ENCODE assay signal across 11 cellular contexts in genomic region chr1:76035053-76035452, GRCh38. TPM values are rescaled to one million over a fixed set of nuclear protein-coding genes. Genes with fewer than 3 reads are reported as not detected.
A peak's percentile ranks its signal among the peaks of the same experiment; 100 is the strongest.
DNase-seq lines count a peak whose midpoint lies in the region; ATAC-seq, FAIRE-seq and TF ChIP-seq lines count a peak whose summit lies in the region.
"Had no signal": no experiment of that assay in that cellular context is flagged by ENCODE, and none has a peak within 500 bp of the region (broad histone marks: within the 10 kb centered on the region; RNA-seq: fewer than 3 reads in every experiment).

No MANE protein-coding gene starts in this region.

- POLR2A ChIA-PET in OCI-LY7 (lab: Charles Lee): no interaction called here

- no peak for TF ChIP-seq POLR2A in stomach (IDR thresholded peaks at IDR 0.05)

- FAIRE-seq in small intestine (lab: Jason Lieb, UNC): no peak
- FAIRE-seq: colon had no signal

- no peaks in the 10 kb centered on the region for H4K20me1 ChIP-seq in OCI-LY7 (ENCODE audit: insufficient read depth, low read length)

- H3K4me2 ChIP-seq in OCI-LY7 (ENCODE audit: low read length): no peak overlapping the region

- H3K27ac ChIP-seq in OCI-LY7 (ENCODE audit: low read depth, low read length, poor library complexity, severe bottlenecking): no peak overlapping the region
- H3K27ac ChIP-seq in small intestine (ENCODE audit: low read depth in 1 of 2, low read length in 1 of 2): no peak overlapping the region
- H3K27ac ChIP-seq in stomach: no peak overlapping the region

- TF ChIP-seq CTCF in OCI-LY7 (conservative IDR thresholded peaks at IDR 0.05; ENCODE audit: low read length): 0 out of 2 replicates have a peak, but pooled peaks have one; percentile 28
- TF ChIP-seq CTCF in fibroblast of mammary gland (conservative IDR thresholded peaks at IDR 0.05; ENCODE audit: control insufficient read depth, insufficient read depth, low read depth, low read length): peak; percentile 33
- TF ChIP-seq CTCF in stomach (IDR thresholded peaks at IDR 0.05): peak in 1 of 7 experiments; percentile 20

- DNase-seq in SIG-M5 treated with dmso at 0.1 percent for 504 hours (lab: John Stamatoyannopoulos, UW; ENCODE audit: unreplicated experiment): peak; percentile 2
- DNase-seq in SIG-M5 (lab: John Stamatoyannopoulos, UW): no peak
- DNase-seq in OCI-LY7 (ENCODE audit: low spot score): no peak
- DNase-seq in fibroblast of mammary gland (ENCODE audit: low read depth): peak; percentile 15
- DNase-seq in small intestine: peak; percentile 36
- no peak for DNase-seq in stomach
- DNase-seq in stimulated activated naive CD8-positive, alpha-beta T cell treated with anti-CD3 and anti-CD28 coated beads, Interleukin-15, Interleukin-2, amounts not matched to agents 100 U/mL and 50 U/mL, for 24 hours: no peak
- DNase-seq: islet precursor cell had no signal

- H2AFZ ChIP-seq in OCI-LY7 (ENCODE audit: low read length): no peak overlapping the region

- ATAC-seq in stimulated activated naive CD8-positive, alpha-beta T cell treated with anti-CD3 and anti-CD28 coated beads, Interleukin-15, Interleukin-2, amounts not matched to agents 100 U/mL and 50 U/mL, for 24 hours: no peak
- ATAC-seq in HG03045 (IDR thresholded peaks at IDR 0.05; ENCODE audit: unreplicated experiment): no peak

- H3K27me3 ChIP-seq in small intestine (ENCODE audit: control insufficient read depth in 2 of 2, insufficient read depth in 2 of 2, low read length in 2 of 2) (no peaks in the 10 kb centered on the region), stomach (no peaks in the 10 kb centered on the region)

- H3K36me3 ChIP-seq in OCI-LY7 (ENCODE audit: insufficient read depth, low read length) (no peaks in the 10 kb centered on the region), small intestine (ENCODE audit: control insufficient read depth in 2 of 2, insufficient read depth in 2 of 2, low read length in 2 of 2) (no peaks in the 10 kb centered on the region), stomach (no peaks in the 10 kb centered on the region)
- H3K36me3 ChIP-seq: HAP-1 had no signal

- CTCF ChIA-PET in OCI-LY7 (lab: Charles Lee; ENCODE audit: unreplicated experiment): no interaction called here

- no peaks in the 10 kb centered on the region for H3K9me2 ChIP-seq in OCI-LY7 (ENCODE audit: insufficient read depth, low read length)

- H3K4me3 ChIP-seq in OCI-LY7 (ENCODE audit: low read depth, low read length, poor library complexity, severe bottlenecking) (no peak overlapping the region), fibroblast of mammary gland (ENCODE audit: control insufficient read depth, low read depth, low read length) (no peak overlapping the region), small intestine (ENCODE audit: low read depth in 1 of 2, low read length in 2 of 2) (no peak overlapping the region), stomach (no peak overlapping the region)
- H3K4me3 ChIP-seq: HAP-1 had no signal

- no TSS peak for BruUV-seq in OCI-LY7 (replicated peaks; lab: Mats Ljungman, UMichigan)

- no peaks in the 10 kb centered on the region for H3K4me1 ChIP-seq in OCI-LY7 (ENCODE audit: insufficient read depth, low read length, poor library complexity, severe bottlenecking)
- H3K4me1 ChIP-seq in small intestine (ENCODE audit: control insufficient read depth in 2 of 2, insufficient read depth in 1 of 2, low read depth in 1 of 2, low read length in 1 of 2): no peaks in the 10 kb centered on the region
- H3K4me1 ChIP-seq in stomach: no peaks in the 10 kb centered on the region
- H3K4me1 ChIP-seq: HAP-1 had no signal

- H3K79me2 ChIP-seq in OCI-LY7 (ENCODE audit: insufficient read depth, low read depth, low read length): no peaks in the 10 kb centered on the region

- intact Hi-C loops in OCI-LY7 (cut with micrococcal nuclease; ENCODE audit: unreplicated experiment) (no loop called here), stomach (cut with DNase I; ENCODE audit: low total_unique reads) (no loop called here)

- 48 to 66% (median 49%) methylated on average over 2 of the region's 2 CpGs for WGBS in small intestine, 3 donors
- WGBS in stomach, 5 donors: 24 to 52% (median 42%) methylated on average over 2 of the region's 2 CpGs

- no peak for TF ChIP-seq EP300 in stomach (IDR thresholded peaks at IDR 0.05)

- no peaks in the 10 kb centered on the region for H3K9me3 ChIP-seq in OCI-LY7 (ENCODE audit: low read length)
- no peaks in the 10 kb centered on the region for H3K9me3 ChIP-seq in small intestine (ENCODE audit: control insufficient read depth, low read depth)
- H3K9me3 ChIP-seq in stomach: no peaks in the 10 kb centered on the region
- H3K9me3 ChIP-seq: HAP-1 had no signal

RNA-seq across cellular contexts. Expression of gene ST6GALNAC3, which starts 39.5 kb away (rescaled TPM):
- total RNA-seq in OCI-LY7 (2014; rRNA removed; shearing (Covaris generic)): 0.05 and 0.50 TPM in 2 replicates
- total RNA-seq in OCI-LY7 (2022) (1.2 and 2.0 TPM in 2 replicates), stomach (10 to 100 TPM in 2 of 5 donors, under 1 TPM in 2, not detected in 1; under 0.01 to 21.7 (median 9.7) TPM)
- polyA plus RNA-seq in small intestine (1 to 10 TPM in 1 of 3 donors, under 1 TPM in 2; under 0.01 to 4.7 (median 0.45) TPM), stomach (1 to 10 TPM; 1.0 to 1.9 (median 1.2) TPM)

Comparison
In these comparisons a context has a peak if more than half of its experiments do, and no peak if none do; other contexts are left out.
1. DNase-seq: peak in SIG-M5 treated with dmso at 0.1 percent for 504 hours (single experiment), fibroblast of mammary gland (single experiment) and small intestine (single experiment); none in SIG-M5 (single experiment), OCI-LY7 (single experiment), stomach (single experiment) and stimulated activated naive CD8-positive, alpha-beta T cell treated with anti-CD3 and anti-CD28 coated beads, Interleukin-15, Interleukin-2, amounts not matched to agents 100 U/mL and 50 U/mL, for 24 hours (single experiment).